ENCODE assay signal across 24 cellular contexts in genomic region chr7:128778946-128779345, GRCh38. TPM values are rescaled to one million over a fixed set of nuclear protein-coding genes. Genes with fewer than 3 reads are reported as not detected.
"Had no signal": no experiment of that assay in that cellular context is flagged by ENCODE, and none has a peak within 500 bp of the region (broad histone marks: within the 10 kb centered on the region; RNA-seq: fewer than 3 reads in every experiment).

No MANE protein-coding gene starts in this region.

- H3K4me3 ChIP-seq: K562, SJSA1, SK-N-MC had no signal

- H3K4me2 ChIP-seq: KMS-11 had no signal

- H3K9ac ChIP-seq: KMS-11 had no signal

- H3K27me3 ChIP-seq: SJSA1 had no signal

- H3K27ac ChIP-seq: KMS-11, SJSA1, SK-N-MC had no signal

- ATAC-seq: K562 had no signal

- DNase-seq: IMR-90, Kasumi-1, MM.1S, NCI-H1092 treated with DMSO at 0.1 percent for 48 hours, NCI-H1436, NCI-H187 treated with DMSO at 0.1 percent for 48 hours, NCI-H2029 treated with DMSO at 0.1 percent for 48 hours, NCI-H2171 treated with DMSO at 0.1 percent for 48 hours, NCI-H345, NCI-H446 treated with DMSO at 0.1 percent for 48 hours, NCI-H510A treated with DMSO at 0.1 percent for 48 hours, NCI-H526, NCI-H748 treated with DMSO at 0.1 percent for 48 hours, Right ventricle myocardium superior, RPMI8226, SIG-M5, T-helper 1 cell had no signal

- FAIRE-seq: K562, RCC 7860 had no signal

- H3K9me3 ChIP-seq: SJSA1 had no signal

RNA-seq across cellular contexts. Expression of gene OPN1SW, which starts 3.4 kb away (rescaled TPM):
- total RNA-seq: HT-29, IMR-90, K562, M059J, Right ventricle myocardium superior, SJSA1 had no signal
- polyA plus RNA-seq: IMR-90 had no signal

RNA-seq across cellular contexts. Expression of gene CCDC136, which starts 12.8 kb away (rescaled TPM):
- total RNA-seq: HT-29 had no signal
